ENCODE assay signal across 12 cellular contexts in genomic region chr5:113034182-113034773, GRCh38. TPM values are rescaled to one million over a fixed set of nuclear protein-coding genes. Genes with fewer than 3 reads are reported as not detected.
DNase-seq lines count a peak whose midpoint lies in the region; ATAC-seq and TF ChIP-seq lines count a peak whose summit lies in the region.
"Had no signal": no experiment of that assay in that cellular context is flagged by ENCODE, and none has a peak within 500 bp of the region (broad histone marks: within the 10 kb centered on the region; RNA-seq: fewer than 3 reads in every experiment).

No MANE protein-coding gene starts in this region.

- H3K27me3 ChIP-seq in heart right ventricle = no peaks in the 10 kb centered on the region
- no peaks in the 10 kb centered on the region for H3K27me3 ChIP-seq in effector memory CD4-positive, alpha-beta T cell (replicated peaks; ENCODE audit: control insufficient read depth, insufficient read depth, low read length, poor library complexity, severe bottlenecking)

- ATAC-seq in natural killer cell (no peak), heart right ventricle (peak; percentile 30 to 75 (median 52)), HG02623 (IDR thresholded peaks at IDR 0.05; ENCODE audit: unreplicated experiment) (no peak), GM19395 (IDR thresholded peaks at IDR 0.05; ENCODE audit: unreplicated experiment) (no peak), GM18505 (IDR thresholded peaks at IDR 0.05; ENCODE audit: unreplicated experiment) (no peak)
- no peak for ATAC-seq in natural killer cell treated with Interleukin-12 subunit alpha and Interleukin-12 subunit beta and Interleukin-15 and Interleukin-18, amount 100 ng/mL, for 72 hours

- no peak for TF ChIP-seq POLR2A in GM18505 (IDR thresholded peaks at IDR 0.05; ENCODE audit: borderline replicate concordance, extremely low read depth, insufficient read depth, insufficient read length)

- peak overlapping the region; percentile 11 to 54 for H3K27ac Mint-ChIP-seq in natural killer cell
- no peak overlapping the region for H3K27ac Mint-ChIP-seq in natural killer cell treated with Interleukin-12 subunit alpha and Interleukin-12 subunit beta and Interleukin-15 and Interleukin-18, amount 100 ng/mL, for 72 hours
- H3K27ac Mint-ChIP-seq: activated naive CD8-positive, alpha-beta T cell treated with anti-CD3 and anti-CD28 coated beads, Interleukin-2, amount 10 ng/mL, durations not matched to agents 7 days and 5 days; CD4-positive, alpha-beta T cell had no signal

- H3K9me3 ChIP-seq in heart right ventricle = no peaks in the 10 kb centered on the region
- H3K9me3 ChIP-seq in effector memory CD4-positive, alpha-beta T cell (ENCODE audit: control insufficient read depth, low read length) = no peaks in the 10 kb centered on the region

- H3K36me3 ChIP-seq in heart right ventricle = peaks cover 0 to 60% (median 16%) of the 10 kb centered on the region in 9 donors
- no peaks in the 10 kb centered on the region for H3K36me3 ChIP-seq in effector memory CD4-positive, alpha-beta T cell (ENCODE audit: control insufficient read depth, insufficient read depth, low read length)

- DNase-seq in natural killer cell = no peak
- DNase-seq in natural killer cell treated with Interleukin-12 subunit alpha and Interleukin-12 subunit beta and Interleukin-15 and Interleukin-18, amount 100 ng/mL, for 72 hours (ENCODE audit: low spot score) = no peak
- DNase-seq in T1000 (lab: John Stamatoyannopoulos, UW) = peak; percentile 25
- peak in 1 of 2 donors; percentile 35 for DNase-seq in heart right ventricle
- no peak for DNase-seq in effector memory CD4-positive, alpha-beta T cell
- DNase-seq: activated naive CD8-positive, alpha-beta T cell treated with anti-CD3 and anti-CD28 coated beads, Interleukin-2, amount 10 ng/mL, durations not matched to agents 7 days and 5 days; CD4-positive, alpha-beta T cell; midbrain; NCI-H1092 had no signal

- H3K4me3 Mint-ChIP-seq in natural killer cell = no peak overlapping the region
- no peak overlapping the region for H3K4me3 Mint-ChIP-seq in natural killer cell treated with Interleukin-12 subunit alpha and Interleukin-12 subunit beta and Interleukin-15 and Interleukin-18, amount 100 ng/mL, for 72 hours
- H3K4me3 Mint-ChIP-seq: activated naive CD8-positive, alpha-beta T cell treated with anti-CD3 and anti-CD28 coated beads, Interleukin-2, amount 10 ng/mL, durations not matched to agents 7 days and 5 days; CD4-positive, alpha-beta T cell had no signal

- TF ChIP-seq CTCF in natural killer cell (IDR thresholded peaks at IDR 0.05) (no peak), heart right ventricle (IDR thresholded peaks at IDR 0.05) (no peak)

- peak overlapping the region in 6 of 10 donors; percentile 10 to 69 (median 38) for H3K27ac ChIP-seq in heart right ventricle
- H3K27ac ChIP-seq in effector memory CD4-positive, alpha-beta T cell (ENCODE audit: insufficient read depth, low read length, poor library complexity, severe bottlenecking) = no peak overlapping the region

- intact Hi-C loops in natural killer cell (cut with micrococcal nuclease) (no loop called here), heart right ventricle (cut with DNase I) (no loop called here)

- no peaks in the 10 kb centered on the region for H3K36me3 Mint-ChIP-seq in natural killer cell
- H3K36me3 Mint-ChIP-seq in natural killer cell treated with Interleukin-12 subunit alpha and Interleukin-12 subunit beta and Interleukin-15 and Interleukin-18, amount 100 ng/mL, for 72 hours = no peaks in the 10 kb centered on the region

- H3K4me1 ChIP-seq in heart right ventricle = peaks cover 3 to 51% (median 33%) of the 10 kb centered on the region in 9 donors
- H3K4me1 ChIP-seq in effector memory CD4-positive, alpha-beta T cell (ENCODE audit: control insufficient read depth, insufficient read depth, low read length, poor library complexity, severe bottlenecking) = no peaks in the 10 kb centered on the region

- no peak overlapping the region for H3K4me3 ChIP-seq in heart right ventricle
- no peak overlapping the region for H3K4me3 ChIP-seq in effector memory CD4-positive, alpha-beta T cell (ENCODE audit: insufficient read depth, low read depth, low read length, poor library complexity, severe bottlenecking)

- 86 to 87% methylated on average over 13 of the region's 13 CpGs for WGBS in heart right ventricle, 2 donors

- H3K4me1 Mint-ChIP-seq in natural killer cell = peaks cover 28 to 30% of the 10 kb centered on the region in 2 donors
- peaks cover 13 to 18% of the 10 kb centered on the region in 2 donors for H3K4me1 Mint-ChIP-seq in natural killer cell treated with Interleukin-12 subunit alpha and Interleukin-12 subunit beta and Interleukin-15 and Interleukin-18, amount 100 ng/mL, for 72 hours (ENCODE audit: low read depth in 2 of 2)

- no peaks in the 10 kb centered on the region for H3K27me3 Mint-ChIP-seq in natural killer cell (ENCODE audit: low read depth in 2 of 2)
- H3K27me3 Mint-ChIP-seq in natural killer cell treated with Interleukin-12 subunit alpha and Interleukin-12 subunit beta and Interleukin-15 and Interleukin-18, amount 100 ng/mL, for 72 hours = no peaks in the 10 kb centered on the region
- H3K27me3 Mint-ChIP-seq: activated naive CD8-positive, alpha-beta T cell treated with anti-CD3 and anti-CD28 coated beads, Interleukin-2, amount 10 ng/mL, durations not matched to agents 7 days and 5 days; CD4-positive, alpha-beta T cell had no signal

- H3K9me3 Mint-ChIP-seq in natural killer cell = no peaks in the 10 kb centered on the region
- H3K9me3 Mint-ChIP-seq in natural killer cell treated with Interleukin-12 subunit alpha and Interleukin-12 subunit beta and Interleukin-15 and Interleukin-18, amount 100 ng/mL, for 72 hours = no peaks in the 10 kb centered on the region
- H3K9me3 Mint-ChIP-seq: activated naive CD8-positive, alpha-beta T cell treated with anti-CD3 and anti-CD28 coated beads, Interleukin-2, amount 10 ng/mL, durations not matched to agents 7 days and 5 days; CD4-positive, alpha-beta T cell had no signal

RNA-seq across cellular contexts. Expression of gene DCP2, which starts 57.7 kb away (rescaled TPM):
- total RNA-seq in natural killer cell = 10 to 100 TPM; 69.3 to 82.9 (median 76.7) TPM
- 10 to 100 TPM; 76.9 to 95.1 TPM for total RNA-seq in natural killer cell treated with Interleukin-12 subunit alpha and Interleukin-12 subunit beta and Interleukin-15 and Interleukin-18, amount 100 ng/mL, for 72 hours
- total RNA-seq in heart right ventricle = 10 to 100 TPM; 13.7 to 24.5 (median 16.3) TPM
- 1 to 10 TPM; 3.1 to 4.8 TPM for polyA plus RNA-seq in heart right ventricle

Comparison
In these comparisons a context has a peak if more than half of its experiments do, and no peak if none do; other contexts are left out.
1. H3K27ac Mint-ChIP-seq: peak in natural killer cell (2 of 2); none in natural killer cell treated with Interleukin-12 subunit alpha and Interleukin-12 subunit beta and Interleukin-15 and Interleukin-18, amount 100 ng/mL, for 72 hours (0 of 2).
2. ATAC-seq: peak in heart right ventricle (8 of 8); none in natural killer cell (0 of 3), natural killer cell treated with Interleukin-12 subunit alpha and Interleukin-12 subunit beta and Interleukin-15 and Interleukin-18, amount 100 ng/mL, for 72 hours (0 of 2), HG02623 (single experiment), GM19395 (single experiment) and GM18505 (single experiment).